In genomic region chr14:74762917-74763802, GRCh38 we compare ENCODE assay signal across 8 cellular contexts. TPM values are rescaled to one million over a fixed set of nuclear protein-coding genes. Genes with fewer than 3 reads are reported as not detected.
DNase-seq lines count a peak whose midpoint lies in the region; ATAC-seq, FAIRE-seq and TF ChIP-seq lines count a peak whose summit lies in the region.

TSS of gene YLPM1 (plus strand) at chr14:74763316. CDS start at chr14:74763490, 174 bp downstream.

- peaks cover 52% of the 10 kb centered on the region for H3K4me1 Mint-ChIP-seq in brain

- no peaks in the 10 kb centered on the region for H3K9me3 ChIP-seq in gastrocnemius medialis

- peak within 1 kb of the TSS; percentile 78 to 99 (median 88) for H3K4me3 ChIP-seq in gastrocnemius medialis

- in situ Hi-C loops in gastrocnemius medialis (cut with MboI; ENCODE audit: low sequenced_read_pairs in 4 of 4), result no loop called here

- DNase-seq in NCI-H2107 (lab: John Stamatoyannopoulos, UW) (peak; percentile 94), iPS DF 4.7 (ENCODE audit: extremely low read depth, low spot score) (peak; percentile 95), gastrocnemius medialis (peak; percentile 89 to 92)

- no peaks in the 10 kb centered on the region for H3K9me3 Mint-ChIP-seq in brain

- TF ChIP-seq CTCF in 22Rv1 (IDR thresholded peaks at IDR 0.05) (peak; percentile 85), brain (conservative IDR thresholded peaks at IDR 0.05) (peak; percentile 43 to 68), gastrocnemius medialis (IDR thresholded peaks at IDR 0.05 in 4 of 5, conservative IDR thresholded peaks at IDR 0.05 in 1 of 5) (peak in 3 of 5 experiments; percentile 28 to 44 (median 29))

- H3K36me3 ChIP-seq in gastrocnemius medialis, result no peaks in the 10 kb centered on the region

- H3K27ac ChIP-seq in 22Rv1 (peak within 1 kb of the TSS; percentile 81), gastrocnemius medialis (peak within 1 kb of the TSS; percentile 88 to 94 (median 90))

- TF ChIP-seq POLR2A in gastrocnemius medialis (IDR thresholded peaks at IDR 0.05), result peak; percentile 80 to 89

- peak within 1 kb of the TSS; percentile 87 to 100 (median 92) for H3K4me3 Mint-ChIP-seq in brain

- H3K27me3 ChIP-seq in gastrocnemius medialis, result no peaks in the 10 kb centered on the region

- intact Hi-C loops in gastrocnemius medialis (cut with DNase I; ENCODE audit: low total_unique reads), result loop anchor here (1.0 to 2.0 kb wide), 4 partner anchors 50 to 154 kb away; partner anchors contain the start of genes AREL1, FCF1 and LTBP2

- H3K27ac Mint-ChIP-seq in brain, result peak within 1 kb of the TSS; percentile 95 to 100 (median 96)

- peaks cover 29% of the 10 kb centered on the region for H3K36me3 Mint-ChIP-seq in brain

- peaks cover 40 to 45% of the 10 kb centered on the region in 2 donors for H3K4me1 ChIP-seq in gastrocnemius medialis

- H3K27me3 Mint-ChIP-seq in brain, result peaks cover 22% of the 10 kb centered on the region

- peak; percentile 91 for FAIRE-seq in TTC549 (lab: Jason Lieb, UNC)

- ATAC-seq in GM18517 (IDR thresholded peaks at IDR 0.05; ENCODE audit: unreplicated experiment), result peak; percentile 96
- ATAC-seq in HG03060 (IDR thresholded peaks at IDR 0.05; ENCODE audit: low read depth, unreplicated experiment), result peak; percentile 90
- peak; percentile 100 for ATAC-seq in gastrocnemius medialis

RNA-seq across cellular contexts. Expression of gene YLPM1, which starts in this region (rescaled TPM):
- polyA plus RNA-seq in brain (ENCODE audit: insufficient read depth, low read depth, low replicate concordance), result 54.7 TPM
- 10 to 100 TPM; 22.2 to 29.2 (median 25.8) TPM for total RNA-seq in gastrocnemius medialis

Comparison
In these comparisons a context has a peak if more than half of its experiments do, and no peak if none do; other contexts are left out.
1. Peak in every context shown above with its lines: DNase-seq, ATAC-seq, H3K4me3 ChIP-seq and H3K27ac ChIP-seq.
2. CTCF ChIP-seq: peak in every context shown above with its lines; median percentile 85 in 22Rv1; 56 in brain; 29 in gastrocnemius medialis.